In genomic region chr17:69450857-69451410, GRCh38 we compare ENCODE assay signal across 14 cellular contexts. TPM values are rescaled to one million over a fixed set of nuclear protein-coding genes. Genes with fewer than 3 reads are reported as not detected.
DNase-seq lines count a peak whose midpoint lies in the region; ATAC-seq, FAIRE-seq and TF ChIP-seq lines count a peak whose summit lies in the region.
"Had no signal": no experiment of that assay in that cellular context is flagged by ENCODE, and none has a peak within 500 bp of the region (broad histone marks: within the 10 kb centered on the region; RNA-seq: fewer than 3 reads in every experiment).

No MANE protein-coding gene starts in this region.

- FAIRE-seq in GM12878 (lab: Jason Lieb, UNC): no peak
- FAIRE-seq: HepG2 had no signal

- peak overlapping the region; percentile 59 for H3K4me2 ChIP-seq in GM12878 (ENCODE audit: control insufficient read depth, insufficient read depth)
- H3K4me2 ChIP-seq: hepatocyte had no signal

- H3K79me2 ChIP-seq in GM12878 (ENCODE audit: control insufficient read depth, insufficient read depth, low read length): no peaks in the 10 kb centered on the region

- SMC1A ChIA-PET in GM12878 (lab: Charles Lee; ENCODE audit: uncharacterized antibody, unreplicated experiment): interaction anchor here (0.7 to 1.8 kb wide), 5 partner anchors 11 to 72 kb away, joined by 3 to 4 read pairs (median 3); no protein-coding TSS in a partner anchor

- TF ChIP-seq RAD21 in GM12878 (IDR thresholded peaks at IDR 0.05; ENCODE audit: insufficient read depth, low read depth, low read length): no peak

- CTCF ChIA-PET in GM12878 (lab: Yijun Ruan, JAX): no interaction called here

- TF ChIP-seq CTCF in GM12878 (IDR thresholded peaks at IDR 0.05 in 2 of 3, conservative IDR thresholded peaks at IDR 0.05 in 1 of 3; ENCODE audit: control insufficient read depth in 2 of 3, extremely low read depth in 1 of 3, insufficient read depth in 1 of 3, low read depth in 3 of 3, low read length in 3 of 3): no peak
- TF ChIP-seq CTCF in mucosa of descending colon (IDR thresholded peaks at IDR 0.05): no peak
- TF ChIP-seq CTCF in right lobe of liver (IDR thresholded peaks at IDR 0.05): no peak

- DNase-seq in GM12878 (ENCODE audit: low read depth, low spot score) (no peak), mucosa of descending colon (no peak), mesenteric fat pad (ENCODE audit: low spot score) (no peak), A172 (ENCODE audit: low spot score) (no peak), right lobe of liver (no peak)
- DNase-seq: DND-41; mammary epithelial cell; NCI-H1105; stimulated activated CD4-positive, alpha-beta T cell treated with anti-CD3 and anti-CD28 coated beads, Interleukin-4, amount 100 ng/mL, for 1 hour had no signal

- H2AFZ ChIP-seq in GM12878 (ENCODE audit: control insufficient read depth, low read depth, low read length): peak overlapping the region; percentile 4
- H2AFZ ChIP-seq: hepatocyte had no signal

- no peaks in the 10 kb centered on the region for H3K27me3 ChIP-seq in GM12878 (replicated peaks in 1 of 2; ENCODE audit: control insufficient read depth in 2 of 2, insufficient read depth in 2 of 2, low read length in 1 of 2)
- H3K27me3 ChIP-seq in right lobe of liver: no peaks in the 10 kb centered on the region
- H3K27me3 ChIP-seq: hepatocyte had no signal

- H3K4me1 ChIP-seq in GM12878 (ENCODE audit: control insufficient read depth, insufficient read depth, low read length): peaks cover 10% of the 10 kb centered on the region
- H3K4me1 ChIP-seq in mucosa of descending colon (ENCODE audit: low read depth): peaks cover 25% of the 10 kb centered on the region
- peaks cover 0 to 4% (median 0%) of the 10 kb centered on the region in 4 donors for H3K4me1 ChIP-seq in right lobe of liver

- intact Hi-C loops in GM12878 (cut with micrococcal nuclease; ENCODE audit: unreplicated experiment): no loop called here
- intact Hi-C loops in mucosa of descending colon (cut with DNase I, micrococcal nuclease): no loop called here
- intact Hi-C loops in right lobe of liver (cut with DNase I): no loop called here

- in situ Hi-C loops in GM12878 (cut with MboI): no loop called here

- H3K27ac ChIP-seq in GM12878 (ENCODE audit: control insufficient read depth, insufficient read depth) (0 out of 2 replicates have a peak overlapping the region, but pooled peaks have one; percentile 11), right lobe of liver (no peak overlapping the region)
- H3K27ac ChIP-seq: hepatocyte had no signal

- no peaks in the 10 kb centered on the region for H3K36me3 ChIP-seq in GM12878 (ENCODE audit: control insufficient read depth in 2 of 2, insufficient read depth in 2 of 2, low read length in 1 of 2)
- H3K36me3 ChIP-seq in mucosa of descending colon (ENCODE audit: low read depth): no peaks in the 10 kb centered on the region
- no peaks in the 10 kb centered on the region for H3K36me3 ChIP-seq in right lobe of liver

- no TSS peak for BruUV-seq in GM12878 (replicated peaks; lab: Mats Ljungman, UMichigan)

- H4K20me1 ChIP-seq in GM12878 (ENCODE audit: control insufficient read depth, insufficient read depth): no peaks in the 10 kb centered on the region

- POLR2A ChIA-PET in GM12878 (lab: Charles Lee): no interaction called here

- RAD21 ChIA-PET in GM12878 (lab: Charles Lee; ENCODE audit: unreplicated experiment): no interaction called here

- ATAC-seq in GM18870 (IDR thresholded peaks at IDR 0.05; ENCODE audit: unreplicated experiment): peak; percentile 23
- peak; percentile 22 for ATAC-seq in HG03045 (IDR thresholded peaks at IDR 0.05; ENCODE audit: unreplicated experiment)
- no peak for ATAC-seq in GM12878
- ATAC-seq in mucosa of descending colon: peak; percentile 29
- no peak for ATAC-seq in right lobe of liver
- no peak for ATAC-seq in HG03135 (IDR thresholded peaks at IDR 0.05; ENCODE audit: unreplicated experiment)
- ATAC-seq: HepG2 had no signal

- no peak overlapping the region for H3K9ac ChIP-seq in GM12878 (ENCODE audit: control insufficient read depth, insufficient read depth, low read length)

- WGBS in GM12878 (ENCODE audit: insufficient coverage, insufficient replicate concordance, low lambda C conversion rate, missing lambda C conversion rate): 12% methylated on average over 9 of the region's 9 CpGs
- WGBS in right lobe of liver (ENCODE audit: insufficient coverage, low coverage, low lambda C conversion rate, missing lambda C conversion rate): 78% methylated on average over 9 of the region's 9 CpGs

- no peaks in the 10 kb centered on the region for H3K9me3 ChIP-seq in GM12878 (replicated peaks; ENCODE audit: control insufficient read depth, insufficient read depth, low read length)
- H3K9me3 ChIP-seq in mucosa of descending colon: no peaks in the 10 kb centered on the region
- no peaks in the 10 kb centered on the region for H3K9me3 ChIP-seq in right lobe of liver

- TF ChIP-seq POLR2A in GM12878 (IDR thresholded peaks at IDR 0.05; ENCODE audit: low read depth, low read length) (no peak), right lobe of liver (IDR thresholded peaks at IDR 0.05) (no peak)

- H3K4me3 ChIP-seq in GM12878 (peak overlapping the region; percentile 45; the same call in 1 of the 2 replicates), mucosa of descending colon (no peak overlapping the region), right lobe of liver (no peak overlapping the region)
- H3K4me3 ChIP-seq: hepatocyte had no signal

- no peak for TF ChIP-seq EP300 in GM12878 (IDR thresholded peaks at IDR 0.05; ENCODE audit: borderline replicate concordance in 1 of 2, control insufficient read depth in 1 of 2, low read depth in 2 of 2, low read length in 2 of 2)

TF ChIP-seq in GM12878, 131 proteins besides CTCF, POLR2A, EP300 and RAD21:
- TF ChIP-seq CUX1 (IDR thresholded peaks at IDR 0.05; ENCODE audit: insufficient replicate concordance, low read depth, low read length) (no peak), HDAC6 (IDR thresholded peaks at IDR 0.05; ENCODE audit: unreplicated experiment) (no peak), NFYA (IDR thresholded peaks at IDR 0.05; ENCODE audit: borderline replicate concordance, low read depth, low read length) (no peak)

RNA-seq across cellular contexts. Expression of gene MAP2K6, which starts 36.4 kb away (rescaled TPM):
- 13.7 and 14.6 TPM in 2 replicates for total RNA-seq in GM12878 (2013; cell fraction: nucleolus; rRNA removed)
- total RNA-seq in GM12878 (2014; rRNA removed) (24.1 and 32.4 TPM in 2 replicates), GM12878 (2014; rRNA removed; fragmentation: Illumina TruSeq; extraction: Trizol) (19.9 and 22.3 TPM in 2 replicates), GM12878 (2021) (23.5 and 24.6 TPM in 2 replicates), mucosa of descending colon (100 to 1,000 TPM in 2 of 3 donors, 10 to 100 TPM in 1; 62.9 to 146 (median 117) TPM), mesenteric fat pad (22.1 TPM), right lobe of liver (1 to 10 TPM; 1.8 to 3.6 (median 2.3) TPM)
- 14.5 TPM for polyA plus RNA-seq in GM12878 (2011; ENCODE audit: low read depth)
- polyA plus RNA-seq in GM12878 (2011; rRNA removed) (16.4 and 20.2 TPM in 2 replicates), GM12878 (2014; fragmentation: Illumina TruSeq; extraction: Trizol) (27.5 and 28.1 TPM in 2 replicates), GM12878 (2014; fragmentation: Nextera tagmentation; extraction: Ambion mirVana) (10 to 100 TPM; 61.4 to 70.3 TPM), GM12878 (2014; rRNA removed) (17.8 and 21.1 TPM in 2 replicates), GM12878 (2016; fragmentation: Nextera tagmentation; extraction: Ambion mirVana) (10 to 100 TPM; 15.6 to 16.7 TPM)
- 9.9 and 10.2 TPM in 2 replicates for polyA plus RNA-seq in GM12878 (2011; cell fraction: cytosol; rRNA removed)
- 5.8 and 6.8 TPM in 2 replicates for polyA plus RNA-seq in GM12878 (2011; cell fraction: nucleus; rRNA removed)
- polyA plus RNA-seq in GM12878 (2012): 18.7 and 19.2 TPM in 2 replicates
- 12.7 and 16.5 TPM in 2 replicates for polyA minus RNA-seq in GM12878 (2011; rRNA and poly(A)+ RNA removed)
- 2.8 and 3.3 TPM in 2 replicates for polyA minus RNA-seq in GM12878 (2011; cell fraction: cytosol; rRNA and poly(A)+ RNA removed)
- 7.1 and 7.7 TPM in 2 replicates for polyA minus RNA-seq in GM12878 (2011; cell fraction: nucleus; rRNA and poly(A)+ RNA removed)
- 0.31 and 1.1 TPM in 2 replicates for total RNA-seq in A172 (2014; rRNA removed; shearing (Covaris generic))

Comparison
In these comparisons a context has a peak if more than half of its experiments do, and no peak if none do; other contexts are left out.
1. ATAC-seq: peak in GM18870 (single experiment), HG03045 (single experiment) and mucosa of descending colon (single experiment); none in GM12878 (single experiment), right lobe of liver (0 of 4) and HG03135 (single experiment).